Comparison of ENCODE assay signal across 8 cellular contexts in genomic region chr10:84329094-84329611, GRCh38. TPM values are rescaled to one million over a fixed set of nuclear protein-coding genes. Genes with fewer than 3 reads are reported as not detected.
DNase-seq lines count a peak whose midpoint lies in the region; ATAC-seq and TF ChIP-seq lines count a peak whose summit lies in the region.

No MANE protein-coding gene starts in this region.

- no peak for TF ChIP-seq CTCF in 22Rv1 (IDR thresholded peaks at IDR 0.05)
- no peak for TF ChIP-seq CTCF in GM13977 (IDR thresholded peaks at IDR 0.05; ENCODE audit: extremely low read depth, insufficient read depth, missing control alignments)

- peak overlapping the region; percentile 65 for H3K27ac ChIP-seq in 22Rv1
- H3K27ac ChIP-seq in SJCRH30 = peak overlapping the region; percentile 15; the same call in 1 of the 2 replicates

- H3K4me1 ChIP-seq in SJCRH30 = no peaks in the 10 kb centered on the region

- DNase-seq in GM13977 (ENCODE audit: low spot score) (peak; percentile 45), SJCRH30 (peak; percentile 22 to 51), iris pigment epithelial cell (ENCODE audit: low read depth) (peak; percentile 77), cerebellum (ENCODE audit: low spot score) (no peak)
- DNase-seq in activated naive CD8-positive, alpha-beta T cell treated with anti-CD3 and anti-CD28 coated beads, Interleukin-2, amount 50 U/mL, for 24 hours = peak; percentile 67
- peak; percentile 49 to 69 for DNase-seq in stimulated activated CD4-positive, alpha-beta T cell treated with anti-CD3 and anti-CD28 coated beads, Interleukin-2, amount 100 ng/mL, for 48 hours

- in situ Hi-C loops in GM13977 (cut with MboI; ENCODE audit: low pct_unique_long_range_greater_than_20kb, low sequenced_read_pairs, unreplicated experiment) = no loop called here

- no peaks in the 10 kb centered on the region for H3K36me3 Mint-ChIP-seq in activated naive CD8-positive, alpha-beta T cell treated with anti-CD3 and anti-CD28 coated beads, Interleukin-2, amount 50 U/mL, for 24 hours (ENCODE audit: low read depth)

- peak; percentile 11 for ATAC-seq in HG03135 (IDR thresholded peaks at IDR 0.05; ENCODE audit: unreplicated experiment)
- peak; percentile 57 for ATAC-seq in activated naive CD8-positive, alpha-beta T cell treated with anti-CD3 and anti-CD28 coated beads, Interleukin-2, amount 50 U/mL, for 24 hours

- H3K4me3 Mint-ChIP-seq in activated naive CD8-positive, alpha-beta T cell treated with anti-CD3 and anti-CD28 coated beads, Interleukin-2, amount 50 U/mL, for 24 hours = peak overlapping the region; percentile 91

- no peaks in the 10 kb centered on the region for H3K9me3 Mint-ChIP-seq in activated naive CD8-positive, alpha-beta T cell treated with anti-CD3 and anti-CD28 coated beads, Interleukin-2, amount 50 U/mL, for 24 hours

- peak overlapping the region; percentile 97 for H3K27ac Mint-ChIP-seq in activated naive CD8-positive, alpha-beta T cell treated with anti-CD3 and anti-CD28 coated beads, Interleukin-2, amount 50 U/mL, for 24 hours

- H3K27me3 Mint-ChIP-seq in activated naive CD8-positive, alpha-beta T cell treated with anti-CD3 and anti-CD28 coated beads, Interleukin-2, amount 50 U/mL, for 24 hours = peaks cover 2% of the 10 kb centered on the region

- H3K4me3 ChIP-seq in SJCRH30 = peak overlapping the region; percentile 94

- no peaks in the 10 kb centered on the region for H3K9me3 ChIP-seq in SJCRH30 (replicated peaks)

- H3K27me3 ChIP-seq in SJCRH30 = no peaks in the 10 kb centered on the region

- H3K4me1 Mint-ChIP-seq in activated naive CD8-positive, alpha-beta T cell treated with anti-CD3 and anti-CD28 coated beads, Interleukin-2, amount 50 U/mL, for 24 hours = peaks cover 49% of the 10 kb centered on the region

- no peaks in the 10 kb centered on the region for H3K36me3 ChIP-seq in SJCRH30

RNA-seq across cellular contexts. Expression of gene CCSER2, which starts 0.8 kb away (rescaled TPM):
- total RNA-seq in SJCRH30 (2014; rRNA removed; shearing (Covaris generic)) = 14.4 and 16.5 TPM in 2 replicates
- total RNA-seq in cerebellum = 118 TPM
